In the genomic region with DNA sequence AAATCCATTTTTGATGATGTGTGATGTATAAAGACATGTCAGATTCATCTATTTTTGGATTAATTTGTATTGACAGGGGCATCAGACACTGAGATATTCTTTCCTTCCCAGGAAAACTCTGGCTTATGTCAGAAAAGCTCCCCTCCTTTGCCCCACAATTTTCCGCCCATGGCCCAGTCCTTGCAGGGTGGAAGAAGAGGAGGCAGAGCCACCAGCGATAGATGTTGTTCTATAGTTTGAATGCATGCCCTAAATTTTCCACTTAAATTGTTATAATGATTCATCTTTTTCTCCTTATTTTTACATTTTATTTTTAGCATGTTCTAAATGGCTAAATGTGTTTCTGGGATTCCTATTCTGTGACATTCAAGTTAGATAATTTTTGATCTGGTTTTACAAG, we compare ENCODE assay signal across 33 cellular contexts.
"Had no signal": no experiment of that assay in that cellular context is flagged by ENCODE, and none has a peak within 500 bp of the region (broad histone marks: within the 10 kb centered on the region; RNA-seq: fewer than 3 reads in every experiment).

No MANE protein-coding gene starts in this region.

- H3K27me3 Mint-ChIP-seq: activated B cell treated with CpG ODN at 0.5 μM for 24 hours; activated CD4-positive, alpha-beta memory T cell treated with anti-CD3 and anti-CD28 coated beads for 36 hours; activated CD4-positive, alpha-beta T cell treated with anti-CD3 and anti-CD28 coated beads, Interleukin-2, amount 10 ng/mL, durations not matched to agents 24 days and 14 days; activated CD8-positive, alpha-beta memory T cell treated with anti-CD3 and anti-CD28 coated beads, Interleukin-2, amount 10 ng/mL, durations not matched to agents 7 days and 5 days; activated naive CD4-positive, alpha-beta T cell treated with anti-CD3 and anti-CD28 coated beads, Interleukin-2, amount 10 ng/mL, durations not matched to agents 7 days and 5 days; activated naive CD4-positive, alpha-beta T cell treated with anti-CD3 and anti-CD28 coated beads, Interleukin-2, amount 50 U/mL, for 24 hours; activated naive CD8-positive, alpha-beta T cell treated with anti-CD3 and anti-CD28 coated beads for 36 hours; activated T-cell treated with anti-CD3 and anti-CD28 coated beads, Interleukin-2, amount 50 U/mL, for 24 hours had no signal

- DNase-seq: activated B cell treated with CpG ODN at 0.5 μM for 24 hours; activated CD4-positive, alpha-beta memory T cell treated with anti-CD3 and anti-CD28 coated beads for 36 hours; activated CD4-positive, alpha-beta T cell treated with anti-CD3 and anti-CD28 coated beads for 4 hours; activated CD4-positive, alpha-beta T cell treated with anti-CD3 and anti-CD28 coated beads, Interleukin-2, amount 10 ng/mL, durations not matched to agents 24 days and 14 days; activated CD4-positive, alpha-beta T cell treated with anti-CD3 and anti-CD28 coated beads, Interleukin-2, amount 50 U/mL, for 1 hour; activated CD4-positive, alpha-beta T cell treated with anti-CD3 and anti-CD28 coated beads, Interleukin-2, amount 50 U/mL, for 4 hours; activated CD4-positive, CD25-positive, alpha-beta regulatory T cell treated with anti-CD3 and anti-CD28 coated beads, Interleukin-2, amount 50 U/mL, for 72 hours; activated CD8-positive, alpha-beta memory T cell treated with anti-CD3 and anti-CD28 coated beads for 24 hours; activated CD8-positive, alpha-beta memory T cell treated with anti-CD3 and anti-CD28 coated beads, Interleukin-2, amount 10 ng/mL, durations not matched to agents 7 days and 5 days; activated CD8-positive, alpha-beta memory T cell treated with anti-CD3 and anti-CD28 coated beads, Interleukin-2, amount 50 U/mL, for 48 hours; activated CD8-positive, alpha-beta T cell treated with anti-CD3 and anti-CD28 coated beads, Interleukin-2, amount 10 ng/mL, durations not matched to agents 7 days and 5 days; activated effector memory CD4-positive, alpha-beta T cell treated with Interleukin-2 at 50 U/mL for 16 hours; activated gamma-delta T cell; activated naive CD4-positive, alpha-beta T cell treated with anti-CD3 and anti-CD28 coated beads, Interleukin-2, amount 10 ng/mL, durations not matched to agents 7 days and 5 days; activated naive CD4-positive, alpha-beta T cell treated with Interleukin-2 at 50 U/mL for 16 hours; activated naive CD8-positive, alpha-beta T cell treated with anti-CD3 and anti-CD28 coated beads for 36 hours; activated T-cell treated with anti-CD3 and anti-CD28 coated beads, Interleukin-2, amount 50 U/mL, for 24 hours; activated T-cell treated with anti-CD3 and anti-CD28 coated beads, Interleukin-2, amount 50 U/mL, for 48 hours; adrenal gland; amniotic stem cell; central memory CD4-positive, alpha-beta T cell; SW 1271; T-helper 1 cell; T-helper 2 cell; T-helper 9 cell had no signal

- H3K4me3 ChIP-seq: adrenal gland, ascending aorta, cardiac muscle cell had no signal

- H3K4me3 Mint-ChIP-seq: activated B cell treated with CpG ODN at 0.5 μM for 24 hours; activated CD4-positive, alpha-beta memory T cell treated with anti-CD3 and anti-CD28 coated beads for 36 hours; activated CD4-positive, alpha-beta T cell treated with anti-CD3 and anti-CD28 coated beads, Interleukin-2, amount 10 ng/mL, durations not matched to agents 24 days and 14 days; activated CD8-positive, alpha-beta memory T cell treated with anti-CD3 and anti-CD28 coated beads, Interleukin-2, amount 10 ng/mL, durations not matched to agents 7 days and 5 days; activated CD8-positive, alpha-beta T cell treated with anti-CD3 and anti-CD28 coated beads, Interleukin-2, amount 10 ng/mL, durations not matched to agents 7 days and 5 days; activated naive CD4-positive, alpha-beta T cell treated with anti-CD3 and anti-CD28 coated beads, Interleukin-2, amount 10 ng/mL, durations not matched to agents 7 days and 5 days; activated naive CD4-positive, alpha-beta T cell treated with anti-CD3 and anti-CD28 coated beads, Interleukin-2, amount 50 U/mL, for 24 hours; activated naive CD8-positive, alpha-beta T cell treated with anti-CD3 and anti-CD28 coated beads for 36 hours; activated T-cell treated with anti-CD3 and anti-CD28 coated beads, Interleukin-2, amount 50 U/mL, for 24 hours; brain; T-helper 1 cell treated with Interleukin-12 subunit alpha and Interleukin-12 subunit beta and Interleukin-4 antibody, amounts not matched to agents 30 μg/mL and 1 μg/mL, for 36 hours; T-helper 2 cell treated with Interferon-gamma antibody and Interleukin-4, amounts not matched to agents 5 μg/mL and 100 μg/mL, for 36 hours had no signal

- ATAC-seq: activated CD8-positive, alpha-beta memory T cell treated with anti-CD3 and anti-CD28 coated beads, Interleukin-2, amount 10 ng/mL, durations not matched to agents 7 days and 5 days; activated CD8-positive, alpha-beta T cell treated with anti-CD3 and anti-CD28 coated beads, Interleukin-2, amount 10 ng/mL, durations not matched to agents 7 days and 5 days had no signal

- H3K4me1 Mint-ChIP-seq: activated B cell treated with CpG ODN at 0.5 μM for 24 hours; activated CD4-positive, alpha-beta T cell treated with anti-CD3 and anti-CD28 coated beads, Interleukin-2, amount 10 ng/mL, durations not matched to agents 24 days and 14 days; activated CD8-positive, alpha-beta memory T cell treated with anti-CD3 and anti-CD28 coated beads, Interleukin-2, amount 10 ng/mL, durations not matched to agents 7 days and 5 days; activated naive CD4-positive, alpha-beta T cell treated with anti-CD3 and anti-CD28 coated beads, Interleukin-2, amount 10 ng/mL, durations not matched to agents 7 days and 5 days; activated naive CD4-positive, alpha-beta T cell treated with anti-CD3 and anti-CD28 coated beads, Interleukin-2, amount 50 U/mL, for 24 hours; activated naive CD8-positive, alpha-beta T cell treated with anti-CD3 and anti-CD28 coated beads for 36 hours; brain had no signal

- H3K27me3 ChIP-seq: adrenal gland, ascending aorta, cardiac muscle cell had no signal

- H3K9me3 Mint-ChIP-seq: activated B cell treated with CpG ODN at 0.5 μM for 24 hours; activated CD4-positive, alpha-beta memory T cell treated with anti-CD3 and anti-CD28 coated beads for 36 hours; activated naive CD4-positive, alpha-beta T cell treated with anti-CD3 and anti-CD28 coated beads, Interleukin-2, amount 10 ng/mL, durations not matched to agents 7 days and 5 days; activated naive CD4-positive, alpha-beta T cell treated with anti-CD3 and anti-CD28 coated beads, Interleukin-2, amount 50 U/mL, for 24 hours; activated naive CD8-positive, alpha-beta T cell treated with anti-CD3 and anti-CD28 coated beads for 36 hours; activated T-cell treated with anti-CD3 and anti-CD28 coated beads, Interleukin-2, amount 50 U/mL, for 24 hours; T-helper 1 cell treated with Interleukin-12 subunit alpha and Interleukin-12 subunit beta and Interleukin-4 antibody, amounts not matched to agents 30 μg/mL and 1 μg/mL, for 36 hours; T-helper 2 cell treated with Interferon-gamma antibody and Interleukin-4, amounts not matched to agents 5 μg/mL and 100 μg/mL, for 36 hours had no signal

- H3K27ac Mint-ChIP-seq: activated B cell treated with CpG ODN at 0.5 μM for 24 hours; activated CD4-positive, alpha-beta memory T cell treated with anti-CD3 and anti-CD28 coated beads for 36 hours; activated CD4-positive, alpha-beta T cell treated with anti-CD3 and anti-CD28 coated beads, Interleukin-2, amount 10 ng/mL, durations not matched to agents 24 days and 14 days; activated CD8-positive, alpha-beta memory T cell treated with anti-CD3 and anti-CD28 coated beads, Interleukin-2, amount 10 ng/mL, durations not matched to agents 7 days and 5 days; activated CD8-positive, alpha-beta T cell treated with anti-CD3 and anti-CD28 coated beads, Interleukin-2, amount 10 ng/mL, durations not matched to agents 7 days and 5 days; activated naive CD4-positive, alpha-beta T cell treated with anti-CD3 and anti-CD28 coated beads, Interleukin-2, amount 10 ng/mL, durations not matched to agents 7 days and 5 days; activated naive CD4-positive, alpha-beta T cell treated with anti-CD3 and anti-CD28 coated beads, Interleukin-2, amount 50 U/mL, for 24 hours; activated naive CD8-positive, alpha-beta T cell treated with anti-CD3 and anti-CD28 coated beads for 36 hours; activated T-cell treated with anti-CD3 and anti-CD28 coated beads, Interleukin-2, amount 50 U/mL, for 24 hours; activated T-helper 2 cell treated with anti-CD3 and anti-CD28 coated beads, Interferon-gamma antibody, Interleukin-2, Interleukin-4, amounts not matched to agents 10 μg/mL and 5 μg/mL and 100 μg/mL, durations not matched to agents 14 hours and 24 hours and 36 hours; brain; T-helper 1 cell treated with Interleukin-12 subunit alpha and Interleukin-12 subunit beta and Interleukin-4 antibody, amounts not matched to agents 30 μg/mL and 1 μg/mL, for 36 hours; T-helper 2 cell treated with Interferon-gamma antibody and Interleukin-4, amounts not matched to agents 5 μg/mL and 100 μg/mL, for 36 hours had no signal

- H3K27ac ChIP-seq: adrenal gland, ascending aorta, cardiac muscle cell, VCaP had no signal
